Comparison of ENCODE assay signal across 8 cellular contexts in genomic region chr22:26589845-26590524, GRCh38. TPM values are rescaled to one million over a fixed set of nuclear protein-coding genes. Genes with fewer than 3 reads are reported as not detected.
DNase-seq lines count a peak whose midpoint lies in the region; ATAC-seq and TF ChIP-seq lines count a peak whose summit lies in the region.

TSS of gene TPST2 (minus strand) at chr22:26590132. CDS start at chr22:26541630, 48,502 bp downstream.

- H3K27me3 ChIP-seq in AG04450 (ENCODE audit: control insufficient read depth, insufficient read depth, low read length) = peaks cover 13% of the 10 kb centered on the region
- no peaks in the 10 kb centered on the region for H3K27me3 ChIP-seq in mononuclear cell (ENCODE audit: insufficient read depth, low read length)

- no peaks in the 10 kb centered on the region for H3K9me3 ChIP-seq in AG04450 (ENCODE audit: control insufficient read depth, insufficient read depth, low read length)
- no peaks in the 10 kb centered on the region for H3K9me3 ChIP-seq in mononuclear cell (ENCODE audit: low read depth, low read length)

- ATAC-seq in GM18907 (IDR thresholded peaks at IDR 0.05; ENCODE audit: unreplicated experiment) = peak; percentile 58
- ATAC-seq in HG03196 (IDR thresholded peaks at IDR 0.05; ENCODE audit: unreplicated experiment) = peak; percentile 47

- POLR2A ChIA-PET in AG04450 (lab: Yijun Ruan, JAX) = interaction anchor here (0.5 to 1.1 kb wide), 4 partner anchors 29 to 78 kb away, joined by 3 to 6 read pairs (median 4); partner anchors contain the start of gene TFIP11

- no peak for DNase-seq in AG04450 (ENCODE audit: low read depth, low spot score)
- DNase-seq in NOMO-1 (lab: John Stamatoyannopoulos, UW; ENCODE audit: unreplicated experiment in 2 of 2) = peak; percentile 69 to 78
- DNase-seq in activated T-cell treated with anti-CD3 and anti-CD28 coated beads for 1 hour (ENCODE audit: low read depth) = peak; percentile 69
- peak; percentile 76 for DNase-seq in epidermal melanocyte (ENCODE audit: insufficient read length, low spot score)
- DNase-seq in stimulated activated CD8-positive, alpha-beta memory T cell treated with anti-CD3 and anti-CD28 coated beads, Interleukin-2, amount 100 ng/mL, for 48 hours (ENCODE audit: low read depth in 2 of 2) = peak; percentile 62 to 68

- H3K4me3 ChIP-seq in AG04450 (ENCODE audit: low read depth, low read length) (peak within 1 kb of the TSS; percentile 80), mononuclear cell (ENCODE audit: low read length) (peak within 1 kb of the TSS; percentile 77)

- CTCF ChIA-PET in AG04450 (lab: Charles Lee) = interaction anchor here (0.6 to 1.0 kb wide), 2 partner anchors 15 to 17 kb away, joined by 3 read pairs; no protein-coding TSS in a partner anchor

- H3K4me1 ChIP-seq in mononuclear cell (ENCODE audit: insufficient read depth, low read length) = peaks cover 79% of the 10 kb centered on the region

- no peak for TF ChIP-seq CTCF in AG04450 (IDR thresholded peaks at IDR 0.05; ENCODE audit: low read depth, low read length)

- H3K27ac ChIP-seq in AG04450 (ENCODE audit: low read depth, low read length) = peak within 1 kb of the TSS; percentile 21

RNA-seq across cellular contexts. Expression of gene TPST2, which starts in this region (rescaled TPM):
- 33.6 and 39.3 TPM in 2 replicates for polyA plus RNA-seq in AG04450 (2011; rRNA removed)
- polyA minus RNA-seq in AG04450 (2011; rRNA and poly(A)+ RNA removed) = 24.5 and 39.8 TPM in 2 replicates
- total RNA-seq in mononuclear cell = 35.9 TPM
